Comparison of ENCODE assay signal across 7 cellular contexts in genomic region chr5:87270888-87271287, GRCh38. TPM values are rescaled to one million over a fixed set of nuclear protein-coding genes. Genes with fewer than 3 reads are reported as not detected.
A peak's percentile ranks its signal among the peaks of the same experiment; 100 is the strongest.
DNase-seq lines count a peak whose midpoint lies in the region; ATAC-seq and TF ChIP-seq lines count a peak whose summit lies in the region.
"Not testable (repeated sequence)": the region's sequence is repeated elsewhere in the genome, so short reads cannot be mapped to it uniquely, and the experiment has no call there.

No MANE protein-coding gene starts in this region.

- H3K4me1 ChIP-seq in BLaER1 treated with 17β-estradiol and CSF1 and Interleukin-3, amounts not matched to agents 10 nM and 100 nM: peaks cover 10 to 72% (median 20%) of the 10 kb centered on the region in 10 experiments
- H3K4me1 ChIP-seq in CD8-positive, alpha-beta memory T cell (ENCODE audit: insufficient read depth, low read length): peaks cover 37% of the 10 kb centered on the region
- H3K4me1 ChIP-seq in Loucy (ENCODE audit: insufficient read depth, low read length, poor library complexity, severe bottlenecking) (peaks cover 56% of the 10 kb centered on the region), hepatocyte (ENCODE audit: insufficient read depth) (peaks cover 20% of the 10 kb centered on the region)

- peak overlapping the region in 5 of 7 donors; percentile 2 to 57 (median 55) for H3K4me3 Mint-ChIP-seq in CD8-positive, alpha-beta memory T cell
- peak overlapping the region; percentile 2 for H3K4me3 Mint-ChIP-seq in activated CD4-positive, alpha-beta T cell treated with anti-CD3 and anti-CD28 coated beads for 36 hours
- H3K4me3 Mint-ChIP-seq in brain (peak overlapping the region; percentile 52 to 76 (median 70)), neural crest cell (peak overlapping the region; percentile 74)

- not testable (repeated sequence) for H3K9me2 ChIP-seq in Loucy (replicated peaks; ENCODE audit: low read depth, low read length); hepatocyte (replicated peaks; ENCODE audit: insufficient read depth)

- H3K4me3 ChIP-seq in BLaER1 treated with 17β-estradiol and CSF1 and Interleukin-3, amounts not matched to agents 10 nM and 100 nM: peak overlapping the region in 3 of 10 experiments; percentile 82 to 96 (median 95); a peak in 5 of 20 replicates
- H3K4me3 ChIP-seq in CD8-positive, alpha-beta memory T cell (ENCODE audit: low read length); hepatocyte: not testable (repeated sequence)
- peak overlapping the region; percentile 43 for H3K4me3 ChIP-seq in Loucy (ENCODE audit: low read length, poor library complexity, severe bottlenecking)

- intact Hi-C loops in activated CD4-positive, alpha-beta T cell treated with anti-CD3 and anti-CD28 coated beads for 36 hours (cut with DNase I, micrococcal nuclease): not testable (repeated sequence)

- peaks cover 0 to 22% (median 4%) of the 10 kb centered on the region in 3 donors for H3K36me3 Mint-ChIP-seq in CD8-positive, alpha-beta memory T cell
- peaks cover 27% of the 10 kb centered on the region for H3K36me3 Mint-ChIP-seq in activated CD4-positive, alpha-beta T cell treated with anti-CD3 and anti-CD28 coated beads for 36 hours (ENCODE audit: low read depth)
- H3K36me3 Mint-ChIP-seq in brain: peaks cover 46% of the 10 kb centered on the region
- not testable (repeated sequence) for H3K36me3 Mint-ChIP-seq in neural crest cell (ENCODE audit: low read depth)

- peaks cover 18 to 51% (median 34%) of the 10 kb centered on the region in 11 experiments for H3K36me3 ChIP-seq in BLaER1 treated with 17β-estradiol and CSF1 and Interleukin-3, amounts not matched to agents 10 nM and 100 nM
- H3K36me3 ChIP-seq in CD8-positive, alpha-beta memory T cell (ENCODE audit: insufficient read depth, low read length); Loucy (ENCODE audit: insufficient read depth, low read length); hepatocyte (replicated peaks; ENCODE audit: insufficient read depth, low read depth): not testable (repeated sequence)

- H3K9me3 ChIP-seq in BLaER1 treated with 17β-estradiol and CSF1 and Interleukin-3, amounts not matched to agents 10 nM and 100 nM (replicated peaks in 1 of 11); CD8-positive, alpha-beta memory T cell (ENCODE audit: low read length); Loucy (ENCODE audit: insufficient read depth, low read depth, low read length); hepatocyte (ENCODE audit: low read depth): not testable (repeated sequence)

- H3F3A ChIP-seq in Loucy (ENCODE audit: low read depth): not testable (repeated sequence)

- not testable (repeated sequence) for H3K27ac ChIP-seq in BLaER1 treated with 17β-estradiol and CSF1 and Interleukin-3, amounts not matched to agents 10 nM and 100 nM; CD8-positive, alpha-beta memory T cell (ENCODE audit: low read depth, low read length); hepatocyte

- not testable (repeated sequence) for H3K27me3 Mint-ChIP-seq in CD8-positive, alpha-beta memory T cell; activated CD4-positive, alpha-beta T cell treated with anti-CD3 and anti-CD28 coated beads for 36 hours; brain; neural crest cell (ENCODE audit: low read depth)

- H2AFZ ChIP-seq in Loucy (ENCODE audit: low read length); hepatocyte: not testable (repeated sequence)

- WGBS in hepatocyte (ENCODE audit: low lambda C conversion rate, missing lambda C conversion rate): 97% methylated on average over 17 of the region's 17 CpGs

- TF ChIP-seq CTCF in Loucy (conservative IDR thresholded peaks at IDR 0.05; ENCODE audit: low read length); brain (conservative IDR thresholded peaks at IDR 0.05); hepatocyte (IDR thresholded peaks at IDR 0.05; ENCODE audit: poor library complexity); neural crest cell (conservative IDR thresholded peaks at IDR 0.05): not testable (repeated sequence)

- H3K27me3 ChIP-seq in BLaER1 treated with 17β-estradiol and CSF1 and Interleukin-3, amounts not matched to agents 10 nM and 100 nM; CD8-positive, alpha-beta memory T cell (ENCODE audit: insufficient read depth, low read length, poor library complexity, severe bottlenecking); Loucy (ENCODE audit: insufficient read depth, low read length, poor library complexity, severe bottlenecking); hepatocyte: not testable (repeated sequence)

- POLR2A ChIA-PET in CD8-positive, alpha-beta memory T cell (lab: Charles Lee): not testable (repeated sequence)
- POLR2A ChIA-PET in activated CD4-positive, alpha-beta T cell treated with anti-CD3 and anti-CD28 coated beads for 36 hours (lab: Charles Lee): interaction anchor here (0.6 kb wide), 2 partner anchors 8 to 129 kb away, joined by 4 read pairs; no protein-coding TSS in a partner anchor

- H3K27ac Mint-ChIP-seq in CD8-positive, alpha-beta memory T cell: peak overlapping the region in 1 of 8 donors; percentile 35
- H3K27ac Mint-ChIP-seq in activated CD4-positive, alpha-beta T cell treated with anti-CD3 and anti-CD28 coated beads for 36 hours; brain; neural crest cell (ENCODE audit: unreplicated experiment): not testable (repeated sequence)

- H3K9me3 Mint-ChIP-seq in CD8-positive, alpha-beta memory T cell; activated CD4-positive, alpha-beta T cell treated with anti-CD3 and anti-CD28 coated beads for 36 hours (ENCODE audit: low read depth); neural crest cell: not testable (repeated sequence)
- H3K9me3 Mint-ChIP-seq in brain: peaks cover 0 to 11% (median 0%) of the 10 kb centered on the region in 5 experiments

- peak overlapping the region in 1 of 11 experiments; percentile 97; a peak in 1 of 22 replicates for H3K9ac ChIP-seq in BLaER1 treated with 17β-estradiol and CSF1 and Interleukin-3, amounts not matched to agents 10 nM and 100 nM
- not testable (repeated sequence) for H3K9ac ChIP-seq in Loucy (ENCODE audit: low read depth, low read length, poor library complexity, severe bottlenecking)

- not testable (repeated sequence) for ATAC-seq in activated CD4-positive, alpha-beta T cell treated with anti-CD3 and anti-CD28 coated beads for 36 hours

- peaks cover 15 to 69% (median 40%) of the 10 kb centered on the region in 11 experiments; a peak in 20 of 22 replicates for H4K20me1 ChIP-seq in BLaER1 treated with 17β-estradiol and CSF1 and Interleukin-3, amounts not matched to agents 10 nM and 100 nM
- H4K20me1 ChIP-seq in Loucy (ENCODE audit: insufficient read depth, low read length, poor library complexity, severe bottlenecking): peaks cover 58% of the 10 kb centered on the region
- peaks cover 35% of the 10 kb centered on the region for H4K20me1 ChIP-seq in hepatocyte (ENCODE audit: insufficient read depth, poor library complexity, severe bottlenecking)

- H3K4me1 Mint-ChIP-seq in CD8-positive, alpha-beta memory T cell: peaks cover 49 to 82% (median 76%) of the 10 kb centered on the region in 3 donors
- peaks cover 56% of the 10 kb centered on the region for H3K4me1 Mint-ChIP-seq in activated CD4-positive, alpha-beta T cell treated with anti-CD3 and anti-CD28 coated beads for 36 hours
- H3K4me1 Mint-ChIP-seq in brain (peaks cover 72% of the 10 kb centered on the region), neural crest cell (peaks cover 27% of the 10 kb centered on the region)

- peak overlapping the region in 6 of 11 experiments; percentile 88 to 95 (median 92); a peak in 8 of 22 replicates for H3K4me2 ChIP-seq in BLaER1 treated with 17β-estradiol and CSF1 and Interleukin-3, amounts not matched to agents 10 nM and 100 nM
- H3K4me2 ChIP-seq in Loucy (ENCODE audit: low read depth, low read length, poor library complexity, severe bottlenecking): peak overlapping the region; percentile 90
- H3K4me2 ChIP-seq in hepatocyte: peak overlapping the region; percentile 28

- CTCF ChIA-PET in CD8-positive, alpha-beta memory T cell (lab: Charles Lee); activated CD4-positive, alpha-beta T cell treated with anti-CD3 and anti-CD28 coated beads for 36 hours (lab: Charles Lee): not testable (repeated sequence)

- H3K79me2 ChIP-seq in Loucy (ENCODE audit: insufficient read depth, low read length): peaks cover 80% of the 10 kb centered on the region
- peaks cover 74% of the 10 kb centered on the region for H3K79me2 ChIP-seq in hepatocyte

- not testable (repeated sequence) for DNase-seq in CD8-positive, alpha-beta memory T cell; activated CD4-positive, alpha-beta T cell treated with anti-CD3 and anti-CD28 coated beads for 36 hours; hepatocyte (ENCODE audit: low spot score); neural crest cell (ENCODE audit: low read depth, low spot score)

RNA-seq across cellular contexts. Expression of gene RASA1, which starts 3.2 kb away (rescaled TPM):
- total RNA-seq in CD8-positive, alpha-beta memory T cell: 10 to 100 TPM; 24.0 to 27.1 TPM
- polyA plus RNA-seq in CD8-positive, alpha-beta memory T cell: 8.0 TPM
- 10 to 100 TPM; 22.6 to 22.9 TPM for total RNA-seq in activated CD4-positive, alpha-beta T cell treated with anti-CD3 and anti-CD28 coated beads for 36 hours
- polyA plus RNA-seq in brain (ENCODE audit: insufficient read depth, low read depth, low replicate concordance): 14.2 TPM
- total RNA-seq in hepatocyte: 25.8 and 33.5 TPM in 2 replicates
- polyA plus RNA-seq in hepatocyte: 13.6 and 13.7 TPM in 2 replicates
- total RNA-seq in neural crest cell: 36.1 and 36.2 TPM in 2 replicates

Comparison
In these comparisons a context has a peak if more than half of its experiments do, and no peak if none do; other contexts are left out.
1. H3K4me2 ChIP-seq: peak in every context shown above with its lines; median percentile 92 in BLaER1 treated with 17β-estradiol and CSF1 and Interleukin-3, amounts not matched to agents 10 nM and 100 nM; 90 in Loucy; 28 in hepatocyte.
2. H3K4me3 Mint-ChIP-seq: peak in every context shown above with its lines; median percentile 74 in neural crest cell; 70 in brain; 55 in CD8-positive, alpha-beta memory T cell; 2 in activated CD4-positive, alpha-beta T cell treated with anti-CD3 and anti-CD28 coated beads for 36 hours.